Comparison of ENCODE assay signal across 1 cellular context in genomic region chr5:33375900-33376299, GRCh38.
TF ChIP-seq lines count a peak whose summit lies in the region.

No MANE protein-coding gene starts in this region.

TF ChIP-seq in IMR-90, 13 proteins besides CTCF, POLR2A, EP300 and RAD21 (continued from another document):
- TF ChIP-seq, protein P1, sequence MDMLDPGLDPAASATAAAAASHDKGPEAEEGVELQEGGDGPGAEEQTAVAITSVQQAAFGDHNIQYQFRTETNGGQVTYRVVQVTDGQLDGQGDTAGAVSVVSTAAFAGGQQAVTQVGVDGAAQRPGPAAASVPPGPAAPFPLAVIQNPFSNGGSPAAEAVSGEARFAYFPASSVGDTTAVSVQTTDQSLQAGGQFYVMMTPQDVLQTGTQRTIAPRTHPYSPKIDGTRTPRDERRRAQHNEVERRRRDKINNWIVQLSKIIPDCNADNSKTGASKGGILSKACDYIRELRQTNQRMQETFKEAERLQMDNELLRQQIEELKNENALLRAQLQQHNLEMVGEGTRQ (IDR thresholded peaks at IDR 0.05; ENCODE audit: low read depth, low read length): no peak
- no peak for TF ChIP-seq CHD1 (IDR thresholded peaks at IDR 0.05; ENCODE audit: low read depth, low read length)
- TF ChIP-seq RFX5 (IDR thresholded peaks at IDR 0.05; ENCODE audit: low read depth, low read length): no peak
